ENCODE assay signal across 19 cellular contexts in genomic region chr5:41338276-41338675, GRCh38.
A peak's percentile ranks its signal among the peaks of the same experiment; 100 is the strongest.
DNase-seq lines count a peak whose midpoint lies in the region; ATAC-seq and TF ChIP-seq lines count a peak whose summit lies in the region.
"Had no signal": no experiment of that assay in that cellular context is flagged by ENCODE, and none has a peak within 500 bp of the region (broad histone marks: within the 10 kb centered on the region; RNA-seq: fewer than 3 reads in every experiment).

No MANE protein-coding gene starts in this region.

- 0 out of 2 replicates have a peak, but pooled peaks have one; percentile 7 for TF ChIP-seq CTCF in WI38 (IDR thresholded peaks at IDR 0.05; ENCODE audit: low read depth, low read length)
- TF ChIP-seq CTCF in upper lobe of right lung (IDR thresholded peaks at IDR 0.05): no peak

- no peaks in the 10 kb centered on the region for H3K27me3 Mint-ChIP-seq in activated naive CD8-positive, alpha-beta T cell treated with anti-CD3 and anti-CD28 coated beads for 36 hours

- no peaks in the 10 kb centered on the region for H3K4me1 Mint-ChIP-seq in activated naive CD8-positive, alpha-beta T cell treated with anti-CD3 and anti-CD28 coated beads for 36 hours
- H3K4me1 Mint-ChIP-seq: CD14-positive monocyte had no signal

- H3K4me3 ChIP-seq in WI38 (ENCODE audit: low read depth, low read length) (no peak overlapping the region), upper lobe of right lung (no peak overlapping the region)
- H3K4me3 ChIP-seq: GM12878, HAP-1 had no signal

- no peaks in the 10 kb centered on the region for H3K9me3 Mint-ChIP-seq in activated naive CD8-positive, alpha-beta T cell treated with anti-CD3 and anti-CD28 coated beads for 36 hours

- no peaks in the 10 kb centered on the region for H3K27me3 ChIP-seq in upper lobe of right lung

- intact Hi-C loops in left ventricle myocardium superior (cut with micrococcal nuclease): no loop called here
- intact Hi-C loops in Right ventricle myocardium inferior (cut with DNase I): loop anchor here (5.0 to 10.0 kb wide), 2 partner anchors 143 to 431 kb away; partner anchors contain the start of gene C7
- intact Hi-C loops in upper lobe of right lung (cut with DNase I): no loop called here

- ATAC-seq in left ventricle myocardium superior (peak; percentile 37), Right ventricle myocardium inferior (no peak), upper lobe of right lung (no peak)
- ATAC-seq: GM12878 had no signal

- no peaks in the 10 kb centered on the region for H3K36me3 ChIP-seq in upper lobe of right lung
- H3K36me3 ChIP-seq: HAP-1 had no signal

- no peaks in the 10 kb centered on the region for H3K9me3 ChIP-seq in upper lobe of right lung
- H3K9me3 ChIP-seq: HAP-1 had no signal

- H3K4me3 Mint-ChIP-seq in activated naive CD8-positive, alpha-beta T cell treated with anti-CD3 and anti-CD28 coated beads for 36 hours: no peak overlapping the region
- H3K4me3 Mint-ChIP-seq: CD14-positive monocyte had no signal

- no peak for DNase-seq in left ventricle myocardium superior
- no peak for DNase-seq in Right ventricle myocardium inferior (ENCODE audit: missing footprints)
- DNase-seq in globus pallidus (ENCODE audit: low spot score): peak; percentile 37
- no peak for DNase-seq in activated naive CD8-positive, alpha-beta T cell treated with anti-CD3 and anti-CD28 coated beads for 36 hours
- no peak for DNase-seq in AG20443 (ENCODE audit: low spot score)
- DNase-seq in erythroblast (lab: John Stamatoyannopoulos, UW): no peak
- no peak for DNase-seq in upper lobe of right lung
- DNase-seq: DMS 273 treated with DMSO at 0.1 percent for 48 hours, GDM1, Kasumi-1, MM.1S, NCI-H1092 treated with DMSO at 0.1 percent for 48 hours, NCI-H2081 treated with DMSO at 0.1 percent for 48 hours, NCI-H510A, NCI-H82 had no signal

- no peak overlapping the region for H3K27ac Mint-ChIP-seq in activated naive CD8-positive, alpha-beta T cell treated with anti-CD3 and anti-CD28 coated beads for 36 hours
- H3K27ac Mint-ChIP-seq: CD14-positive monocyte had no signal

- TF ChIP-seq POLR2A in erythroblast (IDR thresholded peaks at IDR 0.05; ENCODE audit: low read length): no peak

- H3K27ac ChIP-seq in upper lobe of right lung: no peak overlapping the region

- H3K36me3 Mint-ChIP-seq in activated naive CD8-positive, alpha-beta T cell treated with anti-CD3 and anti-CD28 coated beads for 36 hours: no peaks in the 10 kb centered on the region
- H3K36me3 Mint-ChIP-seq: CD14-positive monocyte had no signal

- H3K4me1 ChIP-seq in upper lobe of right lung: peaks cover 7% of the 10 kb centered on the region
- H3K4me1 ChIP-seq: HAP-1 had no signal
